8 cellular contexts compared by ENCODE assay signal in genomic region chr2:193584522-193584938, GRCh38.
A peak's percentile ranks its signal among the peaks of the same experiment; 100 is the strongest.
DNase-seq lines count a peak whose midpoint lies in the region; ATAC-seq, FAIRE-seq and TF ChIP-seq lines count a peak whose summit lies in the region.
"Had no signal": no experiment of that assay in that cellular context is flagged by ENCODE, and none has a peak within 500 bp of the region (broad histone marks: within the 10 kb centered on the region; RNA-seq: fewer than 3 reads in every experiment).

No MANE protein-coding gene starts in this region.

- H3K27me3 ChIP-seq in GM12878 (replicated peaks in 1 of 2; ENCODE audit: control insufficient read depth in 2 of 2, insufficient read depth in 2 of 2, low read length in 1 of 2): no peaks in the 10 kb centered on the region

- CTCF ChIA-PET in HEK293 (lab: Yijun Ruan, JAX) (interaction anchor here (0.6 to 1.2 kb wide), 3 partner anchors 10 to 903 kb away, joined by 3 to 4 read pairs (median 3); no protein-coding TSS in a partner anchor), GM12878 (lab: Yijun Ruan, JAX) (interaction anchor here (0.5 to 2.5 kb wide), 54 partner anchors 9 to 1773 kb away, joined by 3 to 27 read pairs (median 4); no protein-coding TSS in a partner anchor)

- BruUV-seq in GM12878 (replicated peaks; lab: Mats Ljungman, UMichigan): no TSS peak

- SMC1A ChIA-PET in GM12878 (lab: Charles Lee; ENCODE audit: uncharacterized antibody, unreplicated experiment): interaction anchor here (0.7 to 2.3 kb wide), 28 partner anchors 9 to 1772 kb away, joined by 3 to 11 read pairs (median 4); no protein-coding TSS in a partner anchor

- peaks cover 5% of the 10 kb centered on the region for H3K36me3 Mint-ChIP-seq in progenitor cell of endocrine pancreas (ENCODE audit: insufficient read depth)
- no peaks in the 10 kb centered on the region for H3K36me3 Mint-ChIP-seq in activated T-helper 17 cell treated with anti-CD3 and anti-CD28 coated beads, Interleukin-2, amount 50 U/mL, for 72 hours (ENCODE audit: low read depth)

- peak; percentile 94 for ATAC-seq in GM18511 (IDR thresholded peaks at IDR 0.05; ENCODE audit: unreplicated experiment)
- ATAC-seq in GM12878: peak; percentile 94
- ATAC-seq in activated T-helper 17 cell treated with anti-CD3 and anti-CD28 coated beads, Interleukin-2, amount 50 U/mL, for 72 hours (replicated peaks): no peak

- 0% methylated on average over 1 of the region's 1 CpG for WGBS in GM12878 (ENCODE audit: insufficient coverage, insufficient replicate concordance, low lambda C conversion rate, missing lambda C conversion rate)

- H3K9me3 ChIP-seq in HEK293 (ENCODE audit: control insufficient read depth, insufficient read depth, low read depth, low read length) (no peaks in the 10 kb centered on the region), GM12878 (replicated peaks; ENCODE audit: control insufficient read depth, insufficient read depth, low read length) (no peaks in the 10 kb centered on the region)

- H3K27ac ChIP-seq in HEK293 (ENCODE audit: extremely low read depth, low read depth, low read length) (no peak overlapping the region), GM12878 (ENCODE audit: control insufficient read depth, insufficient read depth) (no peak overlapping the region)

- H3K9ac ChIP-seq in GM12878 (ENCODE audit: control insufficient read depth, insufficient read depth, low read length): no peak overlapping the region

- no peaks in the 10 kb centered on the region for H3K79me2 ChIP-seq in GM12878 (ENCODE audit: control insufficient read depth, insufficient read depth, low read length)

- H3K4me3 ChIP-seq in HEK293 (ENCODE audit: low read depth, low read length): no peak overlapping the region
- no peak overlapping the region for H3K4me3 ChIP-seq in GM12878

- H4K20me1 ChIP-seq in GM12878 (ENCODE audit: control insufficient read depth, insufficient read depth): no peaks in the 10 kb centered on the region

- POLR2A ChIA-PET in HEK293 (lab: Yijun Ruan, JAX): no interaction called here
- POLR2A ChIA-PET in GM12878 (lab: Charles Lee): interaction anchor here (0.6 to 1.0 kb wide), 2 partner anchors 18 to 77 kb away, joined by 3 to 7 read pairs; no protein-coding TSS in a partner anchor

- no peak for TF ChIP-seq POLR2A in GM12878 (IDR thresholded peaks at IDR 0.05; ENCODE audit: low read depth, low read length)

- peak; percentile 66 for TF ChIP-seq RAD21 in GM12878 (IDR thresholded peaks at IDR 0.05; ENCODE audit: insufficient read depth, low read depth, low read length)

- in situ Hi-C loops in GM12878 (cut with MboI): no loop called here

- TF ChIP-seq CTCF in HEK293 (tag by site-specific recombination; IDR thresholded peaks at IDR 0.05) (no peak), GM12878 (IDR thresholded peaks at IDR 0.05 in 2 of 3, conservative IDR thresholded peaks at IDR 0.05 in 1 of 3; ENCODE audit: control insufficient read depth in 2 of 3, extremely low read depth in 1 of 3, insufficient read depth in 1 of 3, low read depth in 3 of 3, low read length in 3 of 3) (peak; percentile 53 to 64 (median 58); a peak in 4 of 6 replicates), progenitor cell of endocrine pancreas (IDR thresholded peaks at IDR 0.05; ENCODE audit: unreplicated experiment) (peak; percentile 38)

- intact Hi-C loops in GM12878 (cut with micrococcal nuclease; ENCODE audit: unreplicated experiment): no loop called here

- H3K4me1 Mint-ChIP-seq in progenitor cell of endocrine pancreas (ENCODE audit: low read depth): peaks cover 9% of the 10 kb centered on the region
- no peaks in the 10 kb centered on the region for H3K4me1 Mint-ChIP-seq in activated T-helper 17 cell treated with anti-CD3 and anti-CD28 coated beads, Interleukin-2, amount 50 U/mL, for 72 hours

- H3K27ac Mint-ChIP-seq in progenitor cell of endocrine pancreas: no peak overlapping the region
- H3K27ac Mint-ChIP-seq in activated T-helper 17 cell treated with anti-CD3 and anti-CD28 coated beads, Interleukin-2, amount 50 U/mL, for 72 hours: no peak overlapping the region
- H3K27ac Mint-ChIP-seq: activated T-cell treated with anti-CD3 and anti-CD28 coated beads, Interleukin-2, amount 50 U/mL, for 72 hours had no signal

- H3K4me2 ChIP-seq in GM12878 (ENCODE audit: control insufficient read depth, insufficient read depth): no peak overlapping the region

- H3K36me3 ChIP-seq in HEK293 (ENCODE audit: control insufficient read depth in 2 of 2, insufficient read depth in 1 of 2, low read length in 2 of 2) (no peaks in the 10 kb centered on the region), GM12878 (ENCODE audit: control insufficient read depth in 2 of 2, insufficient read depth in 2 of 2, low read length in 1 of 2) (no peaks in the 10 kb centered on the region)

- H2AFZ ChIP-seq in GM12878 (ENCODE audit: control insufficient read depth, low read depth, low read length): no peak overlapping the region

- H3K9me3 Mint-ChIP-seq in progenitor cell of endocrine pancreas (ENCODE audit: low read depth): peaks cover 11% of the 10 kb centered on the region
- no peaks in the 10 kb centered on the region for H3K9me3 Mint-ChIP-seq in activated T-helper 17 cell treated with anti-CD3 and anti-CD28 coated beads, Interleukin-2, amount 50 U/mL, for 72 hours
- H3K9me3 Mint-ChIP-seq: activated T-cell treated with anti-CD3 and anti-CD28 coated beads, Interleukin-2, amount 50 U/mL, for 72 hours had no signal

- RAD21 ChIA-PET in GM12878 (lab: Charles Lee; ENCODE audit: unreplicated experiment): interaction anchor here (0.6 to 2.2 kb wide), 27 partner anchors 9 to 1772 kb away, joined by 3 to 8 read pairs (median 4); no protein-coding TSS in a partner anchor

- DNase-seq in LoVo (ENCODE audit: low spot score) (peak; percentile 7), GM12878 (ENCODE audit: low read depth, low spot score) (no peak), progenitor cell of endocrine pancreas (ENCODE audit: low spot score, unreplicated experiment) (no peak)
- no peak for DNase-seq in stimulated activated naive CD4-positive, alpha-beta T cell (lab: John Stamatoyannopoulos, UW)
- DNase-seq: activated T-cell treated with anti-CD3 and anti-CD28 coated beads, Interleukin-2, amount 50 U/mL, for 72 hours had no signal

- FAIRE-seq in GM12878 (lab: Jason Lieb, UNC): peak; percentile 86

- H3K4me1 ChIP-seq in HEK293 (ENCODE audit: control insufficient read depth, insufficient read depth, low read length) (no peaks in the 10 kb centered on the region), GM12878 (ENCODE audit: control insufficient read depth, insufficient read depth, low read length) (no peaks in the 10 kb centered on the region)

- no peak for TF ChIP-seq EP300 in GM12878 (IDR thresholded peaks at IDR 0.05; ENCODE audit: borderline replicate concordance in 1 of 2, control insufficient read depth in 1 of 2, low read depth in 2 of 2, low read length in 2 of 2)

- H3K27me3 Mint-ChIP-seq in progenitor cell of endocrine pancreas: no peaks in the 10 kb centered on the region
- H3K27me3 Mint-ChIP-seq in activated T-helper 17 cell treated with anti-CD3 and anti-CD28 coated beads, Interleukin-2, amount 50 U/mL, for 72 hours: no peaks in the 10 kb centered on the region

- H3K4me3 Mint-ChIP-seq in progenitor cell of endocrine pancreas (ENCODE audit: low read depth): no peak overlapping the region
- no peak overlapping the region for H3K4me3 Mint-ChIP-seq in activated T-helper 17 cell treated with anti-CD3 and anti-CD28 coated beads, Interleukin-2, amount 50 U/mL, for 72 hours
- H3K4me3 Mint-ChIP-seq: activated T-cell treated with anti-CD3 and anti-CD28 coated beads, Interleukin-2, amount 50 U/mL, for 72 hours had no signal

TF ChIP-seq in HEK293, 187 proteins besides CTCF, POLR2A, EP300 and RAD21 (continues in another document):
- TF ChIP-seq TRIM28 (IDR thresholded peaks at IDR 0.05; ENCODE audit: borderline replicate concordance, low read length): peak; percentile 64; the same call in 1 of the 2 replicates
- TF ChIP-seq ZNF280C (tag by site-specific recombination; IDR thresholded peaks at IDR 0.05): no peak
- peak; percentile 33 for TF ChIP-seq ZNF654 (tag by site-specific recombination; IDR thresholded peaks at IDR 0.05; ENCODE audit: low read depth)

TF ChIP-seq in GM12878, 131 proteins besides CTCF, POLR2A, EP300 and RAD21:
- TF ChIP-seq ZBTB33 (IDR thresholded peaks at IDR 0.05) (no peak), SMC3 (IDR thresholded peaks at IDR 0.05; ENCODE audit: borderline replicate concordance, low read length) (peak; percentile 41; the same call in 1 of the 2 replicates), WRNIP1 (IDR thresholded peaks at IDR 0.05; ENCODE audit: borderline replicate concordance, low read depth, low read length) (no peak), FOXK2 (IDR thresholded peaks at IDR 0.05) (no peak)
